1 cellular context compared by ENCODE assay signal in the genomic region with DNA sequence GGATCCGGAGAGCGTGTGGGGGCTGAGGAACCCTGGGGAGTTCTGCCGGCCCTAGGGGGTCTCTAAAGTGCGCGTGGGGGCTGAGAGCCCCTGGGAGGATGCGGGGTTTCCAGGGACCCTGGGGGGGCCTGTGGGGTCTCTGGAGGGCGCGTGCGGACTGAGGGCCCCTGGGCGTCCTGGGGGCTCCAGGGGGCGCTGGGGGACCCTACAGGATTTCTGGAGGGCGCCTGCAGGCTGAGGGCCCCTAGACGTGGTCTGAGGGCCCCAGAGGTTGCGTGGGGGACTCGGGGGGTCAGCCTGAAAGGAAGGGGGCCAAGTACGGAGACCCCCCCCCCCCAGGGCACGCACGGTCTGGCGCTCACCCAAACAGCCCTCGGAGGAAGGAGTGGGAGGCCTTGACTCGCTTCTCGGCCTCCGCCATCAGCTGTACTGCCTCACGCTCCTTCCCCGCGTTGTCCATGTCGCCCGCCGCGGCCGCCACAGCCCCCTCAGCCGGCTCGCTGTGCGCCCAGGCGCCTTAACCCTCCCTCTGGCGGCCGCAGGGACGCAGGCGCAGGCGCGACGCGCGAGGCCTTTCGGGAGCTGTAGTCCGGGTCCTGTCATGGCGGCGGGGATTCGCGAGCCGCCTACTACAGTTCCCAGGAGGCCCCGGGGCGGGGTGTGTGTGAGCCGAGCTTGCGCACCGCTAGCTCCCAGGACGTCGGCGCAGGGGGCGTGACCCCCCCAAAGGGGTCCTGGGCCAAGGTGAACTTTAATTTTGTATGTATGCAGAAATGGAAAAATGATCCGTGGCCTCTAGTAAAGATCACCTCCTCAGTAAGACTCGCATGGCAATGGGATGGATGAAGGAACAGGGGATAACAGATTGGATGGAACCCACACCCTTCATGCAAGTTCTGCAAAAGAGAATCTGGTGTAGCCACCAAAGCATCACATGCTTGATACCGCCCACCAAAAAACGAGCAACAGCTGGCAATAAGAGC.
TF ChIP-seq lines count a peak whose summit lies in the region.

NAPB (minus strand) TSS at position 546 of the 983 bp plus-strand sequence; CDS start at position 460, 86 bp downstream.

TF ChIP-seq in HEK293, 187 proteins besides CTCF, POLR2A, EP300 and RAD21 (continued from another document and continues in another):
- TF ChIP-seq, protein P1, sequence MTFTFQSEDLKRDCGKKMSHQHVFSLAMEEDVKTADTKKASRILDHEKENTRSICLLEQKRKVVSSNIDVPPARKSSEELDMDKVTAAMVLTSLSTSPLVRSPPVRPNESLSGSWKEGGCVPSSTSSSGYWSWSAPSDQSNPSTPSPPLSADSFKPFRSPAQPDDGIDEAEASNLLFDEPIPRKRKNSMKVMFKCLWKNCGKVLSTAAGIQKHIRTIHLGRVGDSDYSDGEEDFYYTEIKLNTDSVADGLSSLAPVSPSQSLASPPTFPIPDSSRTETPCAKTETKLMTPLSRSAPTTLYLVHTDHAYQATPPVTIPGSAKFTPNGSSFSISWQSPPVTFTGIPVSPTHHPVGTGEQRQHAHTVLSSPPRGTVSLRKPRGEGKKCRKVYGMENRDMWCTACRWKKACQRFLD (tag by site-specific recombination; IDR thresholded peaks at IDR 0.05) = no peak
- TF ChIP-seq, protein P2, sequence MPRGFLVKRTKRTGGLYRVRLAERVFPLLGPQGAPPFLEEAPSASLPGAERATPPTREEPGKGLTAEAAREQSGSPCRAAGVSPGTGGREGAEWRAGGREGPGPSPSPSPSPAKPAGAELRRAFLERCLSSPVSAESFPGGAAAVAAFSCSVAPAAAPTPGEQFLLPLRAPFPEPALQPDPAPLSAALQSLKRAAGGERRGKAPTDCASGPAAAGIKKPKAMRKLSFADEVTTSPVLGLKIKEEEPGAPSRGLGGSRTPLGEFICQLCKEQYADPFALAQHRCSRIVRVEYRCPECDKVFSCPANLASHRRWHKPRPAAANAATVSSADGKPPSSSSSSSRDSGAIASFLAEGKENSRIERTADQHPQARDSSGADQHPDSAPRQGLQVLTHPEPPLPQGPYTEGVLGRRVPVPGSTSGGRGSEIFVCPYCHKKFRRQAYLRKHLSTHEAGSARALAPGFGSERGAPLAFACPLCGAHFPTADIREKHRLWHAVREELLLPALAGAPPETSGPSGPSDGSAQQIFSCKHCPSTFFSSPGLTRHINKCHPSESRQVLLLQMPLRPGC (tag by site-specific recombination; IDR thresholded peaks at IDR 0.05) = no peak
- TF ChIP-seq ZNF394 (tag by site-specific recombination; IDR thresholded peaks at IDR 0.05; ENCODE audit: borderline replicate concordance) = no peak
- TF ChIP-seq ZNF324 (tag by site-specific recombination; IDR thresholded peaks at IDR 0.05) = no peak
- no peak for TF ChIP-seq ZNF202 (tag by site-specific recombination; IDR thresholded peaks at IDR 0.05; ENCODE audit: borderline replicate concordance)
- TF ChIP-seq ZNF555 (tag by site-specific recombination; conservative IDR thresholded peaks at IDR 0.05) = no peak
- no peak for TF ChIP-seq BCL11B (tag by site-specific recombination; IDR thresholded peaks at IDR 0.05; ENCODE audit: low read depth)
- TF ChIP-seq ZNF449 (tag by site-specific recombination; IDR thresholded peaks at IDR 0.05) = no peak
- no peak for TF ChIP-seq ZNF785 (tag by site-specific recombination; IDR thresholded peaks at IDR 0.05)
- no peak for TF ChIP-seq ZNF114 (tag by site-specific recombination; IDR thresholded peaks at IDR 0.05)
- TF ChIP-seq ZNF529 (tag by site-specific recombination; IDR thresholded peaks at IDR 0.05; ENCODE audit: insufficient replicate concordance) = no peak
- peak; percentile 52; the same call in 1 of the 2 replicates for TF ChIP-seq ZSCAN30 (tag by site-specific recombination; IDR thresholded peaks at IDR 0.05)
- TF ChIP-seq ZNF223 (tag by site-specific recombination; IDR thresholded peaks at IDR 0.05) = no peak
- TF ChIP-seq ZNF302 (tag by site-specific recombination; IDR thresholded peaks at IDR 0.05; ENCODE audit: low read depth) = no peak
- 0 out of 2 replicates have a peak, but pooled peaks have one; percentile 27 for TF ChIP-seq ZNF610 (tag by site-specific recombination; IDR thresholded peaks at IDR 0.05; ENCODE audit: borderline replicate concordance)
- TF ChIP-seq ZNF48 (tag by site-specific recombination; IDR thresholded peaks at IDR 0.05) = no peak
- TF ChIP-seq ZNF341 (tag by site-specific recombination; IDR thresholded peaks at IDR 0.05; ENCODE audit: low read depth) = peak; percentile 88
- TF ChIP-seq ZNF140 (tag by site-specific recombination; IDR thresholded peaks at IDR 0.05) = no peak
- no peak for TF ChIP-seq ZNF184 (tag by site-specific recombination; IDR thresholded peaks at IDR 0.05)
- TF ChIP-seq ZNF791 (tag by site-specific recombination; IDR thresholded peaks at IDR 0.05) = no peak
- no peak for TF ChIP-seq ZNF146 (tag by site-specific recombination; IDR thresholded peaks at IDR 0.05)
- TF ChIP-seq BCL11A (tag by site-specific recombination; IDR thresholded peaks at IDR 0.05; ENCODE audit: low read depth) = no peak
- TF ChIP-seq ZEB2 (tag by site-specific recombination; IDR thresholded peaks at IDR 0.05) = no peak
- no peak for TF ChIP-seq ZNF24 (tag by site-specific recombination; IDR thresholded peaks at IDR 0.05)
- TF ChIP-seq ZNF777 (tag by site-specific recombination; IDR thresholded peaks at IDR 0.05; ENCODE audit: borderline replicate concordance) = no peak
- TF ChIP-seq ZNF600 (tag by site-specific recombination; IDR thresholded peaks at IDR 0.05) = 0 out of 2 replicates have a peak, but pooled peaks have one; percentile 38
- no peak for TF ChIP-seq TSHZ1 (tag by site-specific recombination; IDR thresholded peaks at IDR 0.05; ENCODE audit: borderline replicate concordance)
- peak; percentile 98 for TF ChIP-seq ZNF335 (tag by site-specific recombination; conservative IDR thresholded peaks at IDR 0.05)
- TF ChIP-seq ZNF426 (tag by site-specific recombination; IDR thresholded peaks at IDR 0.05) = no peak
- TF ChIP-seq REST (tag by site-specific recombination; IDR thresholded peaks at IDR 0.05) = no peak
- TF ChIP-seq ZIC2 (tag by site-specific recombination; IDR thresholded peaks at IDR 0.05) = peak; percentile 67
- TF ChIP-seq ZNF214 (tag by site-specific recombination; IDR thresholded peaks at IDR 0.05; ENCODE audit: borderline replicate concordance) = no peak
- TF ChIP-seq ZNF544 (tag by site-specific recombination; IDR thresholded peaks at IDR 0.05) = no peak
- no peak for TF ChIP-seq ZFP41 (tag by site-specific recombination; IDR thresholded peaks at IDR 0.05; ENCODE audit: borderline replicate concordance)
- TF ChIP-seq ZNF239 (tag by site-specific recombination; IDR thresholded peaks at IDR 0.05) = no peak
- no peak for TF ChIP-seq ZNF621 (tag by site-specific recombination; IDR thresholded peaks at IDR 0.05)
- no peak for TF ChIP-seq ZNF747 (tag by site-specific recombination; IDR thresholded peaks at IDR 0.05)
- no peak for TF ChIP-seq ZSCAN23 (tag by site-specific recombination; IDR thresholded peaks at IDR 0.05)
- TF ChIP-seq ZBTB11 (tag by site-specific recombination; conservative IDR thresholded peaks at IDR 0.05; ENCODE audit: low read depth) = peak; percentile 15; the same call in 1 of the 2 replicates
- peak; percentile 88; the same call in 1 of the 2 replicates for TF ChIP-seq YY2 (tag by site-specific recombination; IDR thresholded peaks at IDR 0.05)
- no peak for TF ChIP-seq ZNF37A (tag by site-specific recombination; IDR thresholded peaks at IDR 0.05)
- TF ChIP-seq, protein P3, sequence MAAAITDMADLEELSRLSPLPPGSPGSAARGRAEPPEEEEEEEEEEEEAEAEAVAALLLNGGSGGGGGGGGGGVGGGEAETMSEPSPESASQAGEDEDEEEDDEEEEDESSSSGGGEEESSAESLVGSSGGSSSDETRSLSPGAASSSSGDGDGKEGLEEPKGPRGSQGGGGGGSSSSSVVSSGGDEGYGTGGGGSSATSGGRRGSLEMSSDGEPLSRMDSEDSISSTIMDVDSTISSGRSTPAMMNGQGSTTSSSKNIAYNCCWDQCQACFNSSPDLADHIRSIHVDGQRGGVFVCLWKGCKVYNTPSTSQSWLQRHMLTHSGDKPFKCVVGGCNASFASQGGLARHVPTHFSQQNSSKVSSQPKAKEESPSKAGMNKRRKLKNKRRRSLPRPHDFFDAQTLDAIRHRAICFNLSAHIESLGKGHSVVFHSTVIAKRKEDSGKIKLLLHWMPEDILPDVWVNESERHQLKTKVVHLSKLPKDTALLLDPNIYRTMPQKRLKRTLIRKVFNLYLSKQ (tag by site-specific recombination; IDR thresholded peaks at IDR 0.05; ENCODE audit: borderline replicate concordance) = no peak
